14 cellular contexts compared by ENCODE assay signal in genomic region chr21:36479415-36480402, GRCh38. TPM values are rescaled to one million over a fixed set of nuclear protein-coding genes. Genes with fewer than 3 reads are reported as not detected.
DNase-seq lines count a peak whose midpoint lies in the region; ATAC-seq, FAIRE-seq and TF ChIP-seq lines count a peak whose summit lies in the region.
"Had no signal": no experiment of that assay in that cellular context is flagged by ENCODE, and none has a peak within 500 bp of the region (broad histone marks: within the 10 kb centered on the region; RNA-seq: fewer than 3 reads in every experiment).

A gene with protein sequence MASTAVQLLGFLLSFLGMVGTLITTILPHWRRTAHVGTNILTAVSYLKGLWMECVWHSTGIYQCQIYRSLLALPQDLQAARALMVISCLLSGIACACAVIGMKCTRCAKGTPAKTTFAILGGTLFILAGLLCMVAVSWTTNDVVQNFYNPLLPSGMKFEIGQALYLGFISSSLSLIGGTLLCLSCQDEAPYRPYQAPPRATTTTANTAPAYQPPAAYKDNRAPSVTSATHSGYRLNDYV (minus strand): TSS chr21:36480122. CDS start chr21:36461695, 18,427 bp downstream.

- H4K20me1 ChIP-seq in H1 (replicated peaks in 1 of 2; ENCODE audit: control insufficient read depth in 1 of 2, insufficient read depth in 2 of 2, low read length in 2 of 2) (no peaks in the 10 kb centered on the region), neural progenitor cell (ENCODE audit: low read depth) (no peaks in the 10 kb centered on the region)
- H4K20me1 ChIP-seq: BLaER1 treated with 17β-estradiol and CSF1 and Interleukin-3, amounts not matched to agents 10 nM and 100 nM had no signal

- H3K27me3 Mint-ChIP-seq in neural progenitor cell (ENCODE audit: insufficient read depth, low read depth), result peaks cover 4% of the 10 kb centered on the region

- H3K23ac ChIP-seq in H1 (ENCODE audit: insufficient read length), result no peak within 1 kb of the TSS

- H4K91ac ChIP-seq in H1 (replicated peaks; ENCODE audit: insufficient read length, low read length), result no peak within 1 kb of the TSS

- POLR2A ChIA-PET in H1 (lab: Charles Lee; ENCODE audit: partially characterized antibody), result interaction anchor here (0.8 kb wide), 1 partner anchor 170 kb away, joined by 3 read pairs; no protein-coding TSS in a partner anchor

- H3K27me3 ChIP-seq in H1 (replicated peaks in 1 of 4; ENCODE audit: control insufficient read depth in 3 of 4, extremely low read depth in 1 of 4, insufficient read depth in 3 of 4, low read length in 3 of 4) (no peaks in the 10 kb centered on the region), neural progenitor cell (no peaks in the 10 kb centered on the region)
- H3K27me3 ChIP-seq: BLaER1 treated with 17β-estradiol and CSF1 and Interleukin-3, amounts not matched to agents 10 nM and 100 nM; dorsolateral prefrontal cortex; gastroesophageal sphincter had no signal

- H3K9ac ChIP-seq in H1 (replicated peaks in 1 of 4; ENCODE audit: extremely low read depth in 1 of 4, low read depth in 3 of 4, low read length in 3 of 4), result no peak within 1 kb of the TSS
- no peak within 1 kb of the TSS for H3K9ac ChIP-seq in neural progenitor cell
- H3K9ac ChIP-seq: BLaER1 treated with 17β-estradiol and CSF1 and Interleukin-3, amounts not matched to agents 10 nM and 100 nM had no signal

- no peak within 1 kb of the TSS for H4K8ac ChIP-seq in H1 (ENCODE audit: extremely low read depth, insufficient read depth, low read length)

- H3K36me3 ChIP-seq in H1 (ENCODE audit: control insufficient read depth in 2 of 4, insufficient read depth in 4 of 4, low read length in 3 of 4) (no peaks in the 10 kb centered on the region), neural progenitor cell (no peaks in the 10 kb centered on the region)
- H3K36me3 ChIP-seq: BLaER1 treated with 17β-estradiol and CSF1 and Interleukin-3, amounts not matched to agents 10 nM and 100 nM; gastroesophageal sphincter had no signal

- no peak within 1 kb of the TSS for H3K4me2 ChIP-seq in H1 (ENCODE audit: insufficient read depth in 1 of 2, low read depth in 2 of 2, low read length in 2 of 2)
- no peak within 1 kb of the TSS for H3K4me2 ChIP-seq in neural progenitor cell
- H3K4me2 ChIP-seq: BLaER1 treated with 17β-estradiol and CSF1 and Interleukin-3, amounts not matched to agents 10 nM and 100 nM had no signal

- no peaks in the 10 kb centered on the region for H3F3A ChIP-seq in neural progenitor cell (ENCODE audit: low read depth)

- no peak within 1 kb of the TSS for H3K4me3 ChIP-seq in H1 (ENCODE audit: extremely low read depth in 1 of 4, insufficient read depth in 2 of 4, low read depth in 3 of 4, low read length in 4 of 4)
- no peak within 1 kb of the TSS for H3K4me3 ChIP-seq in neural progenitor cell
- H3K4me3 ChIP-seq: BLaER1 treated with 17β-estradiol and CSF1 and Interleukin-3, amounts not matched to agents 10 nM and 100 nM; gastroesophageal sphincter had no signal

- 90% methylated on average over 23 of the region's 25 CpGs; no CpG with 5 or more reads in 1 of the 2 experiments for WGBS in H1 (ENCODE audit: extremely low coverage in 1 of 2, insufficient coverage in 1 of 2, insufficient read length in 1 of 2, insufficient replicate concordance in 2 of 2, low coverage in 1 of 2, low lambda C conversion rate in 2 of 2, missing lambda C conversion rate in 1 of 2), 2 experiments

- H3K4me1 ChIP-seq in H1 (replicated peaks in 1 of 4; ENCODE audit: control insufficient read depth in 3 of 4, insufficient read depth in 4 of 4, low read length in 3 of 4) (no peaks in the 10 kb centered on the region), neural progenitor cell (no peaks in the 10 kb centered on the region)
- H3K4me1 ChIP-seq: BLaER1 treated with 17β-estradiol and CSF1 and Interleukin-3, amounts not matched to agents 10 nM and 100 nM; gastroesophageal sphincter had no signal

- H2BK12ac ChIP-seq in H1 (ENCODE audit: low read depth, low read length), result no peak within 1 kb of the TSS

- H2BK5ac ChIP-seq in H1 (ENCODE audit: low read depth, low read length), result no peak within 1 kb of the TSS

- H2BK15ac ChIP-seq in H1 (ENCODE audit: low read length), result peak within 1 kb of the TSS; percentile 46; the same call in 1 of the 2 replicates

- no peak within 1 kb of the TSS for H3K56ac ChIP-seq in H1 (replicated peaks; ENCODE audit: insufficient read length, low read depth, low read length)

- H3K18ac ChIP-seq in H1 (ENCODE audit: extremely low read depth, low read length), result no peak within 1 kb of the TSS; the same call in 1 of the 2 replicates

- H3K4me1 Mint-ChIP-seq in neural progenitor cell, result peaks cover 5% of the 10 kb centered on the region
- H3K4me1 Mint-ChIP-seq: stimulated activated memory B cell treated with anti-CD40 and anti-IgM and Interleukin-4, amounts not matched to agents 10 μg/mL and 1 μg/mL and 100 μg/mL, for 72 hours had no signal

- no peak within 1 kb of the TSS for H3K14ac ChIP-seq in H1 (ENCODE audit: insufficient read length)

- no peak within 1 kb of the TSS for H2BK20ac ChIP-seq in H1 (ENCODE audit: low read length)

- H2AK5ac ChIP-seq in H1 (ENCODE audit: low read depth, low read length), result no peak within 1 kb of the TSS

- TF ChIP-seq CTCF in H1 (IDR thresholded peaks at IDR 0.05; ENCODE audit: control extremely low read depth in 1 of 3, insufficient read depth in 1 of 3, low read depth in 1 of 3, low read length in 3 of 3), result no peak
- TF ChIP-seq CTCF in neural progenitor cell (IDR thresholded peaks at IDR 0.05), result no peak

- H4K5ac ChIP-seq in H1 (ENCODE audit: insufficient read length, low read depth, low read length), result no peak within 1 kb of the TSS

- H3K9me3 ChIP-seq in H1 (ENCODE audit: insufficient read depth in 2 of 2, low read depth in 1 of 2, low read length in 1 of 2) (no peaks in the 10 kb centered on the region), neural progenitor cell (ENCODE audit: low read depth) (no peaks in the 10 kb centered on the region)
- H3K9me3 ChIP-seq: BLaER1 treated with 17β-estradiol and CSF1 and Interleukin-3, amounts not matched to agents 10 nM and 100 nM; gastroesophageal sphincter had no signal

- H2BK120ac ChIP-seq in H1 (replicated peaks; ENCODE audit: low read depth, low read length), result no peak within 1 kb of the TSS

- H2AFZ ChIP-seq in H1 (ENCODE audit: low read length) (peak within 1 kb of the TSS; percentile 99), neural progenitor cell (replicated peaks) (peak within 1 kb of the TSS; percentile 29)

- no peak for TF ChIP-seq RAD21 in H1 (IDR thresholded peaks at IDR 0.05 in 1 of 2, conservative IDR thresholded peaks at IDR 0.05 in 1 of 2; ENCODE audit: low read depth in 2 of 2, low read length in 2 of 2)

- DNase-seq in AG08395 (ENCODE audit: low spot score) (peak; percentile 27), HTR-8/SVneo (ENCODE audit: insufficient read length, low spot score) (no peak), H1 (ENCODE audit: low read depth in 1 of 2, low spot score in 2 of 2) (no peak), neural progenitor cell (ENCODE audit: low spot score) (no peak), NCI-H1436 (lab: John Stamatoyannopoulos, UW) (no peak), DMS114 treated with DMSO at 0.1 percent for 48 hours (lab: John Stamatoyannopoulos, UW; ENCODE audit: unreplicated experiment) (no peak)
- DNase-seq: left cardiac atrium had no signal

- TF ChIP-seq POLR2A in H1 (IDR thresholded peaks at IDR 0.05; ENCODE audit: control extremely low read depth in 1 of 2, low read depth in 2 of 2, low read length in 2 of 2), result no peak

- FAIRE-seq in HTR-8/SVneo (lab: Jason Lieb, UNC), result peak; percentile 31
- no peak for FAIRE-seq in H1 (lab: Jason Lieb, UNC)

- H3K27ac Mint-ChIP-seq in neural progenitor cell, result no peak within 1 kb of the TSS
- H3K27ac Mint-ChIP-seq: stimulated activated memory B cell treated with anti-CD40 and anti-IgM and Interleukin-4, amounts not matched to agents 10 μg/mL and 1 μg/mL and 100 μg/mL, for 72 hours; T-helper 2 cell treated with Interferon-gamma antibody and Interleukin-4, amounts not matched to agents 5 μg/mL and 100 μg/mL, for 36 hours had no signal

- no peaks in the 10 kb centered on the region for H3K9me3 Mint-ChIP-seq in neural progenitor cell
- H3K9me3 Mint-ChIP-seq: stimulated activated memory B cell treated with anti-CD40 and anti-IgM and Interleukin-4, amounts not matched to agents 10 μg/mL and 1 μg/mL and 100 μg/mL, for 72 hours; T-helper 2 cell treated with Interferon-gamma antibody and Interleukin-4, amounts not matched to agents 5 μg/mL and 100 μg/mL, for 36 hours had no signal

- H3K4me3 Mint-ChIP-seq in neural progenitor cell, result no peak within 1 kb of the TSS
- H3K4me3 Mint-ChIP-seq: stimulated activated memory B cell treated with anti-CD40 and anti-IgM and Interleukin-4, amounts not matched to agents 10 μg/mL and 1 μg/mL and 100 μg/mL, for 72 hours; T-helper 2 cell treated with Interferon-gamma antibody and Interleukin-4, amounts not matched to agents 5 μg/mL and 100 μg/mL, for 36 hours had no signal

- no peaks in the 10 kb centered on the region for H3K79me2 ChIP-seq in H1 (ENCODE audit: control insufficient read depth in 1 of 2, insufficient read depth in 2 of 2, low read length in 2 of 2)
- H3K79me2 ChIP-seq in neural progenitor cell (ENCODE audit: low read depth), result no peaks in the 10 kb centered on the region

- no peak for TF ChIP-seq EP300 in H1 (IDR thresholded peaks at IDR 0.05; ENCODE audit: borderline replicate concordance in 1 of 2, low read depth in 2 of 2, low read length in 2 of 2)

- no peak within 1 kb of the TSS for H3K4ac ChIP-seq in H1 (replicated peaks; ENCODE audit: insufficient read length, low read depth, low read length)

- CTCF ChIA-PET in H1 (lab: Charles Lee; ENCODE audit: partially characterized antibody), result interaction anchor here (0.6 to 3.6 kb wide), 21 partner anchors 7 to 306 kb away, joined by 3 to 19 read pairs (median 4); no protein-coding TSS in a partner anchor

- ATAC-seq in HG03460 (IDR thresholded peaks at IDR 0.05; ENCODE audit: unreplicated experiment), result no peak
- ATAC-seq in HG02798 (IDR thresholded peaks at IDR 0.05; ENCODE audit: poor library complexity, unreplicated experiment), result no peak
- ATAC-seq: gastroesophageal sphincter; stimulated activated memory B cell treated with anti-CD40 and anti-IgM and Interleukin-4, amounts not matched to agents 10 μg/mL and 1 μg/mL and 100 μg/mL, for 72 hours had no signal

- peaks cover 3% of the 10 kb centered on the region; the same call in 1 of the 2 replicates for H3K23me2 ChIP-seq in H1 (ENCODE audit: low read depth, low read length)

- H3K36me3 Mint-ChIP-seq in neural progenitor cell, result no peaks in the 10 kb centered on the region
- H3K36me3 Mint-ChIP-seq: stimulated activated memory B cell treated with anti-CD40 and anti-IgM and Interleukin-4, amounts not matched to agents 10 μg/mL and 1 μg/mL and 100 μg/mL, for 72 hours had no signal

- H3K27ac ChIP-seq in H1 (ENCODE audit: low read depth, low read length) (no peak within 1 kb of the TSS; the same call in 1 of the 2 replicates), neural progenitor cell (no peak within 1 kb of the TSS)
- H3K27ac ChIP-seq: BLaER1 treated with 17β-estradiol and CSF1 and Interleukin-3, amounts not matched to agents 10 nM and 100 nM; dorsolateral prefrontal cortex; gastroesophageal sphincter had no signal

- no peaks in the 10 kb centered on the region for H3K79me1 ChIP-seq in H1 (ENCODE audit: low read depth, low read length)

RNA-seq across cellular contexts. Expression of the gene that starts here (rescaled TPM):
- total RNA-seq in H1 (2021; fragmentation: NEBNext Ultra II Directional; extraction: Animal tissue kit (Norgen Biotek cat#: 25700)), result not detected in 2 replicates
- 0.08 and 0.20 TPM in 2 replicates for polyA plus RNA-seq in H1 (2011; rRNA removed)
- polyA plus RNA-seq in H1 (2011; cell fraction: cytosol; rRNA removed), result 0.18 TPM
- not detected for polyA plus RNA-seq in H1 (2011; cell fraction: nucleus; rRNA removed)
- not detected in 4 replicates for polyA plus RNA-seq in H1 (2012, experiment 1 of 2)
- not detected for polyA plus RNA-seq in H1 (2012, experiment 2 of 2)
- not detected for polyA plus RNA-seq in H1 (2013, experiment 1 of 2)
- not detected for polyA plus RNA-seq in H1 (2013, experiment 2 of 2)
- polyA minus RNA-seq in H1 (2011; rRNA and poly(A)+ RNA removed), result not detected in 2 replicates
- not detected for polyA minus RNA-seq in H1 (2011; cell fraction: cytosol; rRNA and poly(A)+ RNA removed)
- not detected for polyA minus RNA-seq in H1 (2011; cell fraction: nucleus; rRNA and poly(A)+ RNA removed)
- total RNA-seq in neural progenitor cell (ENCODE audit: low replicate concordance), result not detected in 2 replicates
- total RNA-seq: dorsolateral prefrontal cortex, left cardiac atrium had no signal
